Comparison of ENCODE assay signal across 25 cellular contexts in genomic region chr7:158564648-158565005, GRCh38. TPM values are rescaled to one million over a fixed set of nuclear protein-coding genes. Genes with fewer than 3 reads are reported as not detected.
"Had no signal": no experiment of that assay in that cellular context is flagged by ENCODE, and none has a peak within 500 bp of the region (broad histone marks: within the 10 kb centered on the region; RNA-seq: fewer than 3 reads in every experiment).

No MANE protein-coding gene starts in this region.

- H3K4me3 ChIP-seq: K562, Peyer's patch, SJCRH30 had no signal

- DNase-seq: activated B cell treated with CpG ODN at 0.5 μM for 24 hours; activated CD4-positive, alpha-beta T cell treated with anti-CD3 and anti-CD28 coated beads for 1 hour; activated CD4-positive, alpha-beta T cell treated with anti-CD3 and anti-CD28 coated beads, Interleukin-2, amount 10 ng/mL, durations not matched to agents 24 days and 14 days; activated CD4-positive, alpha-beta T cell treated with anti-CD3 and anti-CD28 coated beads, Interleukin-2, amount 50 U/mL, for 48 hours; activated CD8-positive, alpha-beta memory T cell treated with anti-CD3 and anti-CD28 coated beads, Interleukin-2, amount 10 ng/mL, durations not matched to agents 7 days and 5 days; activated gamma-delta T cell; activated naive CD4-positive, alpha-beta T cell treated with anti-CD3 and anti-CD28 coated beads for 36 hours; activated T-cell treated with anti-CD3 and anti-CD28 coated beads, Interleukin-2, amount 50 U/mL, for 24 hours; amygdala; Karpas-422; NCI-H1105 treated with DMSO at 0.1 percent for 48 hours; NCI-H1694; NCI-H2029; NCI-H345; NCI-H510A; NCI-H526 treated with DMSO at 0.1 percent for 48 hours; NK-92 treated with Interleukin-12 subunit alpha and Interleukin-12 subunit beta, amount 100 ng/mL, for 24 hours; Peyer's patch; Right ventricle myocardium superior; SJCRH30; T-cell; T-helper 2 cell; T1000 had no signal

- H3K9me3 ChIP-seq: Peyer's patch, SJCRH30 had no signal

- H3K27ac ChIP-seq: Peyer's patch, RWPE1, SJCRH30 had no signal

- H3K4me1 ChIP-seq: Peyer's patch, SJCRH30 had no signal

- ATAC-seq: activated CD8-positive, alpha-beta memory T cell treated with anti-CD3 and anti-CD28 coated beads, Interleukin-2, amount 10 ng/mL, durations not matched to agents 7 days and 5 days; K562; T-cell had no signal

- H3K27me3 ChIP-seq: Peyer's patch had no signal

RNA-seq across cellular contexts. Expression of gene PTPRN2, which starts 23.0 kb away (rescaled TPM):
- total RNA-seq: K562 had no signal
- polyA plus RNA-seq: K562 had no signal
